ENCODE assay signal across 16 cellular contexts in the genomic region with DNA sequence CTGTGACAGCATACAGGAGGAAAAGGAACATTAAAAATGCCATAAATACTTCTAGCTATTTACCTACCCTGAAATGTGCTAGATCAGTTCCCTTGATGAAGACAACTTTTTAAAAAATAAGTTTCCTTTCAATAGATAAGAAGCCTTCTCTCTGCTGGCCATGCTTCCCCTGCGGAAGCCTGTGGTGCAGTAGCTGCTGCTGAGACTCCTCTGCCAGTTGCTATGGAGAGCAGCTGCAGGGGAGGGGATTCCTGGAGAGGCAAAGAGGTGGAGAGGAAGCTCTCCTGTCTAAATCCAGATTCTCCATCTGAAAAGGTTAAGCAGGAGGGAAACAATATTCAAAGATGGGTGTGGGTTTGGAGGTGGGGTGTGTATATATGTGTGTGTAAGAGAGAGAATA.
DNase-seq lines count a peak whose midpoint lies in the region; ATAC-seq and TF ChIP-seq lines count a peak whose summit lies in the region.
"Had no signal": no experiment of that assay in that cellular context is flagged by ENCODE, and none has a peak within 500 bp of the region (broad histone marks: within the 10 kb centered on the region; RNA-seq: fewer than 3 reads in every experiment).

No MANE protein-coding gene starts in this region.

- DNase-seq in DMS153 (lab: John Stamatoyannopoulos, UW) (peak; percentile 19), NCI-H1092 treated with DMSO at 0.1 percent for 48 hours (lab: John Stamatoyannopoulos, UW) (peak; percentile 32), SJCRH30 (peak; percentile 50 to 62), iPS-NIHi11 (ENCODE audit: low spot score) (peak; percentile 50), uterus (no peak), ACHN (no peak)
- DNase-seq: activated T-cell treated with anti-CD3 and anti-CD28 coated beads, Interleukin-2, amount 50 U/mL, for 4 hours; C1 segment of cervical spinal cord; effector CD8-positive, alpha-beta T cell; left colon; natural killer cell; NK-92 treated with Interleukin-12 subunit alpha and Interleukin-12 subunit beta, amount 100 ng/mL, for 24 hours had no signal

- peaks cover 4% of the 10 kb centered on the region for H3K4me1 ChIP-seq in SJCRH30
- no peaks in the 10 kb centered on the region for H3K4me1 ChIP-seq in uterus

- no peak for TF ChIP-seq CTCF in uterus (IDR thresholded peaks at IDR 0.05)

- H3K36me3 ChIP-seq in SJCRH30 = no peaks in the 10 kb centered on the region
- H3K36me3 ChIP-seq in uterus = no peaks in the 10 kb centered on the region

- H3K9me3 ChIP-seq in SJCRH30 (replicated peaks) = no peaks in the 10 kb centered on the region
- H3K9me3 ChIP-seq in uterus = no peaks in the 10 kb centered on the region

- intact Hi-C loops in uterus (cut with DNase I; ENCODE audit: low total_unique reads) = no loop called here

- H3K27me3 ChIP-seq in SJCRH30 (no peaks in the 10 kb centered on the region), uterus (no peaks in the 10 kb centered on the region)

- H3K27ac ChIP-seq in SJCRH30 (no peak overlapping the region), uterus (no peak overlapping the region)

- in situ Hi-C loops in ACHN (cut with HindIII; ENCODE audit: low pct_ligation_motif_present, low pct_unique_long_range_greater_than_20kb, low sequenced_read_pairs) = no loop called here

- H3K4me3 ChIP-seq in SJCRH30 = no peak overlapping the region
- no peak overlapping the region for H3K4me3 ChIP-seq in uterus
- H3K4me3 ChIP-seq: K562 had no signal

- TF ChIP-seq POLR2A in uterus (IDR thresholded peaks at IDR 0.05) = no peak

- ATAC-seq in HG03196 (IDR thresholded peaks at IDR 0.05; ENCODE audit: unreplicated experiment) (no peak), HG02642 (IDR thresholded peaks at IDR 0.05; ENCODE audit: poor library complexity, unreplicated experiment) (no peak)
- ATAC-seq: activated CD4-positive, CD25-positive, alpha-beta regulatory T cell treated with anti-CD3 and anti-CD28 coated beads, Interleukin-2, amount 50 U/mL, for 24 hours; activated T-cell treated with anti-CD3 and anti-CD28 coated beads, Interleukin-2, amount 50 U/mL, for 4 hours; K562; left colon; natural killer cell had no signal

Comparison
In these comparisons a context has a peak if more than half of its experiments do, and no peak if none do; other contexts are left out.
1. DNase-seq: peak in DMS153 (single experiment), NCI-H1092 treated with DMSO at 0.1 percent for 48 hours (single experiment), SJCRH30 (2 of 2) and iPS-NIHi11 (single experiment); none in uterus (0 of 2) and ACHN (single experiment).